In the genomic region with DNA sequence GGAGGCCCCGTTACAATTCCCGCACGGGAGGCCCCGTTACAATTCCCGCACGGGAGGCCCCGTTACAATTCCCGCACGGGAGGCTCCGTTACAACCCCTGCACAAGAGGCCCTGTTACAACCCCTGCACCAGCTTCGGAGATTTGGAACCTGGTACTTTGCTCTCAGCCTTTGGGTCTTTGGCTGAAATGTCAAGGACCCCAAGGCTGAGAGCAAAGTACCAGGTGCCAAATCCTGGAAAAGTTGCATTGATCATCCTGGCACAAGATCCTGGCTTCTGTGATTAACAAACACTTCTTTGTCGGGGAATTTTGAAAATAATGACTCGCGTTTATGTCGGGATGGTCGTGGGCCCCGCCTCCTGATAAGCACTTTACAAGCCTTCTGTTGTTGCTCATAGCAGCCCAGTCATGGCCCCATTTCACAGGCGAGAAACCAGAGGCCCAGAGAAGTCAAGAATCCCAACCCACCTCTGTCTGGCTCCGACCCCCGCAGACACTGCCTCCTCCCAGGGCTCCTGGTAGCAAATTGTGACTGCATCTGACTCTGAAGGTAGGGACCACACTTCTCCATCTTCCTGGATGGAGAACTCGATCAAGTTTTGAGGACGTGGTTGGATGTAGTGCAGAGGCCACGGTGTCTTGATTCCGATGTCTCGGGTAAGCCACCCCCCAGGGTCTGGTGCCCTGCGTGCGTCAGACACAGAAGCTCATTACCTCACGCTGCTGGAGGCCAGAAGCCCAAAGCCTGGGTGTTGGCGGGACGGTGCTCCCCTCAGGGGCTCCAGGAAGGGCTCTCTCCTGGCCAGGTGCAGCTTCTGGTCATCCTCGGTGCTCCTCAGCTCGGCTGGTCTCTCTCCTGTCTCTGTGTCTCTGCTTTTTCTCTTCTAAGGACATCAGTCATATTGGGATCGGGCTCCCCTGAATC, we compare ENCODE assay signal across 18 cellular contexts.
"Had no signal": no experiment of that assay in that cellular context is flagged by ENCODE, and none has a peak within 500 bp of the region (broad histone marks: within the 10 kb centered on the region; RNA-seq: fewer than 3 reads in every experiment).

No MANE protein-coding gene starts in this region.

- H3K27ac ChIP-seq: esophagus squamous epithelium, prostate gland, suprapubic skin, vagina had no signal

- DNase-seq: effector memory CD8-positive, alpha-beta T cell; esophagus squamous epithelium; foreskin fibroblast; natural killer cell; occipital lobe; stimulated activated CD4-positive, alpha-beta T cell treated with anti-CD3 and anti-CD28 coated beads, Interleukin-4, amount 100 ng/mL, for 1 hour; stimulated activated CD8-positive, alpha-beta memory T cell treated with anti-CD3 and anti-CD28 coated beads, Interleukin-4, amount 100 ng/mL, for 48 hours; stimulated activated naive CD8-positive, alpha-beta T cell treated with anti-CD3 and anti-CD28 coated beads, Interleukin-15, Interleukin-2, amounts not matched to agents 100 U/mL and 50 U/mL, for 24 hours had no signal

- H3K79me2 ChIP-seq: parathyroid adenoma had no signal

- H3K36me3 ChIP-seq: esophagus squamous epithelium, prostate gland, right lobe of liver, suprapubic skin, thyroid gland, upper lobe of left lung, vagina had no signal

- H3K4me3 ChIP-seq: esophagus squamous epithelium, mucosa of descending colon, prostate gland, suprapubic skin, thyroid gland, vagina had no signal

- H3K27me3 ChIP-seq: right lobe of liver, thyroid gland, upper lobe of left lung, vagina had no signal

- H3K4me1 ChIP-seq: parathyroid adenoma, prostate gland had no signal

- H3K9me3 ChIP-seq: esophagus squamous epithelium, mucosa of descending colon, prostate gland, right lobe of liver, suprapubic skin, thyroid gland, upper lobe of left lung, vagina had no signal

- ATAC-seq: effector memory CD8-positive, alpha-beta T cell; natural killer cell; stimulated activated effector memory CD8-positive, alpha-beta T cell treated with anti-CD3 and anti-CD28 coated beads, Interleukin-12 subunit alpha, Interleukin-12 subunit beta, amount 100 ng/mL, for 72 hours; stimulated activated naive CD8-positive, alpha-beta T cell treated with anti-CD3 and anti-CD28 coated beads, Interleukin-15, Interleukin-2, amounts not matched to agents 100 U/mL and 50 U/mL, for 24 hours had no signal

- FAIRE-seq: islet of Langerhans had no signal

- H3K9ac ChIP-seq: parathyroid adenoma had no signal
